8 cellular contexts compared by ENCODE assay signal in genomic region chr2:197434541-197435513, GRCh38. TPM values are rescaled to one million over a fixed set of nuclear protein-coding genes. Genes with fewer than 3 reads are reported as not detected.
DNase-seq lines count a peak whose midpoint lies in the region; ATAC-seq and TF ChIP-seq lines count a peak whose summit lies in the region.

A gene with protein sequence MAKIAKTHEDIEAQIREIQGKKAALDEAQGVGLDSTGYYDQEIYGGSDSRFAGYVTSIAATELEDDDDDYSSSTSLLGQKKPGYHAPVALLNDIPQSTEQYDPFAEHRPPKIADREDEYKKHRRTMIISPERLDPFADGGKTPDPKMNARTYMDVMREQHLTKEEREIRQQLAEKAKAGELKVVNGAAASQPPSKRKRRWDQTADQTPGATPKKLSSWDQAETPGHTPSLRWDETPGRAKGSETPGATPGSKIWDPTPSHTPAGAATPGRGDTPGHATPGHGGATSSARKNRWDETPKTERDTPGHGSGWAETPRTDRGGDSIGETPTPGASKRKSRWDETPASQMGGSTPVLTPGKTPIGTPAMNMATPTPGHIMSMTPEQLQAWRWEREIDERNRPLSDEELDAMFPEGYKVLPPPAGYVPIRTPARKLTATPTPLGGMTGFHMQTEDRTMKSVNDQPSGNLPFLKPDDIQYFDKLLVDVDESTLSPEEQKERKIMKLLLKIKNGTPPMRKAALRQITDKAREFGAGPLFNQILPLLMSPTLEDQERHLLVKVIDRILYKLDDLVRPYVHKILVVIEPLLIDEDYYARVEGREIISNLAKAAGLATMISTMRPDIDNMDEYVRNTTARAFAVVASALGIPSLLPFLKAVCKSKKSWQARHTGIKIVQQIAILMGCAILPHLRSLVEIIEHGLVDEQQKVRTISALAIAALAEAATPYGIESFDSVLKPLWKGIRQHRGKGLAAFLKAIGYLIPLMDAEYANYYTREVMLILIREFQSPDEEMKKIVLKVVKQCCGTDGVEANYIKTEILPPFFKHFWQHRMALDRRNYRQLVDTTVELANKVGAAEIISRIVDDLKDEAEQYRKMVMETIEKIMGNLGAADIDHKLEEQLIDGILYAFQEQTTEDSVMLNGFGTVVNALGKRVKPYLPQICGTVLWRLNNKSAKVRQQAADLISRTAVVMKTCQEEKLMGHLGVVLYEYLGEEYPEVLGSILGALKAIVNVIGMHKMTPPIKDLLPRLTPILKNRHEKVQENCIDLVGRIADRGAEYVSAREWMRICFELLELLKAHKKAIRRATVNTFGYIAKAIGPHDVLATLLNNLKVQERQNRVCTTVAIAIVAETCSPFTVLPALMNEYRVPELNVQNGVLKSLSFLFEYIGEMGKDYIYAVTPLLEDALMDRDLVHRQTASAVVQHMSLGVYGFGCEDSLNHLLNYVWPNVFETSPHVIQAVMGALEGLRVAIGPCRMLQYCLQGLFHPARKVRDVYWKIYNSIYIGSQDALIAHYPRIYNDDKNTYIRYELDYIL (minus strand): TSS chr2:197435028. CDS start chr2:197434999, 29 bp downstream.

- no peaks in the 10 kb centered on the region for H3K36me3 ChIP-seq in left ventricle myocardium inferior

- H3K27ac Mint-ChIP-seq in T-helper 17 cell (peak within 1 kb of the TSS; percentile 100), progenitor cell of endocrine pancreas (peak within 1 kb of the TSS; percentile 100)

- H3K4me1 Mint-ChIP-seq in T-helper 17 cell (peaks cover 42% of the 10 kb centered on the region), progenitor cell of endocrine pancreas (ENCODE audit: low read depth) (peaks cover 36% of the 10 kb centered on the region)

- H3K9me3 ChIP-seq in T-helper 17 cell (ENCODE audit: control insufficient read depth, low read length, poor library complexity, severe bottlenecking): no peaks in the 10 kb centered on the region
- no peaks in the 10 kb centered on the region for H3K9me3 ChIP-seq in left ventricle myocardium inferior (replicated peaks)

- TF ChIP-seq POLR2A in GM15510 (IDR thresholded peaks at IDR 0.05; ENCODE audit: borderline replicate concordance, extremely low read depth, insufficient read length): peak; percentile 93

- peak; percentile 92 for ATAC-seq in HG02885 (IDR thresholded peaks at IDR 0.05; ENCODE audit: poor library complexity, unreplicated experiment)
- ATAC-seq in T-helper 17 cell: peak; percentile 97

- intact Hi-C loops in left ventricle myocardium inferior (cut with micrococcal nuclease): no loop called here

- H3K27ac ChIP-seq in left ventricle myocardium inferior (replicated peaks): peak within 1 kb of the TSS; percentile 95

- DNase-seq in NCI-H1694 treated with DMSO at 0.1 percent for 48 hours (lab: John Stamatoyannopoulos, UW) (peak; percentile 95), T-helper 17 cell (peak; percentile 98 to 99 (median 99)), amygdala (lab: John Stamatoyannopoulos, UW) (peak; percentile 83 to 99 (median 95)), left ventricle myocardium inferior (peak; percentile 98), progenitor cell of endocrine pancreas (ENCODE audit: low spot score, unreplicated experiment) (peak; percentile 96), ureter (ENCODE audit: low spot score) (peak; percentile 99)

- TF ChIP-seq CTCF in left ventricle myocardium inferior (IDR thresholded peaks at IDR 0.05; ENCODE audit: borderline replicate concordance) (no peak), progenitor cell of endocrine pancreas (IDR thresholded peaks at IDR 0.05; ENCODE audit: unreplicated experiment) (no peak)

- no peaks in the 10 kb centered on the region for H3K27me3 Mint-ChIP-seq in T-helper 17 cell
- H3K27me3 Mint-ChIP-seq in progenitor cell of endocrine pancreas: no peaks in the 10 kb centered on the region

- H3K36me3 Mint-ChIP-seq in T-helper 17 cell (ENCODE audit: low read depth) (peaks cover 10% of the 10 kb centered on the region), progenitor cell of endocrine pancreas (ENCODE audit: insufficient read depth) (peaks cover 2% of the 10 kb centered on the region)

- no peaks in the 10 kb centered on the region for H3K9me3 Mint-ChIP-seq in progenitor cell of endocrine pancreas (ENCODE audit: low read depth)

- H3K4me1 ChIP-seq in left ventricle myocardium inferior: peaks cover 64% of the 10 kb centered on the region

- peak within 1 kb of the TSS; percentile 92 for H3K4me3 ChIP-seq in left ventricle myocardium inferior

- H3K27me3 ChIP-seq in left ventricle myocardium inferior (ENCODE audit: low read depth): no peaks in the 10 kb centered on the region

- peak within 1 kb of the TSS; percentile 97 for H3K4me3 Mint-ChIP-seq in T-helper 17 cell
- H3K4me3 Mint-ChIP-seq in progenitor cell of endocrine pancreas (ENCODE audit: low read depth): peak within 1 kb of the TSS; percentile 95

RNA-seq across cellular contexts. Expression of the gene that starts here (rescaled TPM):
- total RNA-seq in T-helper 17 cell (100 to 1,000 TPM; 454 to 510 TPM), left ventricle myocardium inferior (143 TPM), progenitor cell of endocrine pancreas (348 and 370 TPM in 2 replicates), ureter (313 TPM)

Comparison
In these comparisons a context has a peak if more than half of its experiments do, and no peak if none do; other contexts are left out.
1. Peak in every context shown above with its lines: DNase-seq, ATAC-seq, H3K4me3 ChIP-seq and H3K27ac ChIP-seq.